8 cellular contexts compared by ENCODE assay signal in genomic region chr13:40668335-40668734, GRCh38. TPM values are rescaled to one million over a fixed set of nuclear protein-coding genes. Genes with fewer than 3 reads are reported as not detected.
A peak's percentile ranks its signal among the peaks of the same experiment; 100 is the strongest.
DNase-seq lines count a peak whose midpoint lies in the region; ATAC-seq and TF ChIP-seq lines count a peak whose summit lies in the region.

No MANE protein-coding gene starts in this region.

- ATAC-seq in HG02885 (IDR thresholded peaks at IDR 0.05; ENCODE audit: poor library complexity, unreplicated experiment) (peak; percentile 13), GM21381 (IDR thresholded peaks at IDR 0.05; ENCODE audit: unreplicated experiment) (no peak)

- H3K36me3 ChIP-seq in left ventricle myocardium inferior, result no peaks in the 10 kb centered on the region

- TF ChIP-seq CTCF in AG10803 (conservative IDR thresholded peaks at IDR 0.05; ENCODE audit: low read length), result peak; percentile 47
- TF ChIP-seq CTCF in left ventricle myocardium inferior (IDR thresholded peaks at IDR 0.05; ENCODE audit: borderline replicate concordance), result peak; percentile 68

- intact Hi-C loops in left ventricle myocardium inferior (cut with micrococcal nuclease), result loop anchor here (10.0 kb wide), 1 partner anchor 84 kb away; no protein-coding TSS in a partner anchor

- peak overlapping the region; percentile 99 for H3K27ac ChIP-seq in left ventricle myocardium inferior (replicated peaks)

- no peak for DNase-seq in AG10803 (ENCODE audit: low read depth)
- peak; percentile 64 for DNase-seq in activated CD8-positive, alpha-beta memory T cell treated with anti-CD3 and anti-CD28 coated beads, Interleukin-2, amount 50 U/mL, for 48 hours
- peak; percentile 62 for DNase-seq in left ventricle myocardium inferior
- DNase-seq in stimulated activated CD8-positive, alpha-beta memory T cell treated with anti-CD3 and anti-CD28 coated beads, Interleukin-2, amount 100 ng/mL, for 1 hour (ENCODE audit: low read depth in 2 of 2), result peak; percentile 24 to 26
- no peak for DNase-seq in foreskin melanocyte
- DNase-seq in NCI-H1436 treated with DMSO at 0.1 percent for 48 hours (lab: John Stamatoyannopoulos, UW), result no peak

- H3K4me1 ChIP-seq in left ventricle myocardium inferior, result peaks cover 57% of the 10 kb centered on the region

- H3K4me3 ChIP-seq in AG10803 (ENCODE audit: low read length) (no peak overlapping the region), left ventricle myocardium inferior (peak overlapping the region; percentile 95)

- H3K9me3 ChIP-seq in left ventricle myocardium inferior (replicated peaks), result no peaks in the 10 kb centered on the region

- no peaks in the 10 kb centered on the region for H3K27me3 ChIP-seq in left ventricle myocardium inferior (ENCODE audit: low read depth)

RNA-seq across cellular contexts. Expression of gene FOXO1, which starts 1.9 kb away (rescaled TPM):
- 13.2 TPM for total RNA-seq in left ventricle myocardium inferior

Comparison
In these comparisons a context has a peak if more than half of its experiments do, and no peak if none do; other contexts are left out.
1. DNase-seq: peak in activated CD8-positive, alpha-beta memory T cell treated with anti-CD3 and anti-CD28 coated beads, Interleukin-2, amount 50 U/mL, for 48 hours (single experiment), left ventricle myocardium inferior (single experiment) and stimulated activated CD8-positive, alpha-beta memory T cell treated with anti-CD3 and anti-CD28 coated beads, Interleukin-2, amount 100 ng/mL, for 1 hour (2 of 2); none in AG10803 (single experiment), foreskin melanocyte (single experiment) and NCI-H1436 treated with DMSO at 0.1 percent for 48 hours (single experiment).